In the genomic region with DNA sequence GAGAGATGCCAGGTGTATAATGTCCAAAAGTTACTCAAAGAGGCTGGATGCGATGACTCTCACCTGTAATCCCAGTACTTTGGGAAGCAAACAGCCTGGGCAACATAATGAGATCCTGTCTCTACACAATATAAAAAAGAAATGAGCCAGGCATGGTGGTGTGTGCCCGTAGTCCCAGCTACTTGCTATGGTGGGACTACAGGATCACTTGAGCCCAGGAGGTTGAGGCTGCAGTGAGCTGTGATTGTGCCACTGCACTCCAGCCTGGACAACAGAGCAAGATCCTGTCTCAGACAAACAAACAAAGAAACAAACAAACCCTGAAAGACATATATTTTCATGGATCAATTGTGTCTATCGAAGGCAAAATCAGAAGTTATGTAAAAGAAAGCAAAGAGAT, we compare ENCODE assay signal across 1 cellular context.
TF ChIP-seq lines count a peak whose summit lies in the region.

No MANE protein-coding gene starts in this region.

TF ChIP-seq in K562, 482 proteins besides CTCF, POLR2A, EP300 and RAD21:
- TF ChIP-seq ZNF121 (CRISPR knock-in tag; conservative IDR thresholded peaks at IDR 0.05) (peak; percentile 52), RBM25 (IDR thresholded peaks at IDR 0.05; ENCODE audit: low read depth, low read length, severe bottlenecking) (peak; percentile 5)
- TF ChIP-seq, protein P1, sequence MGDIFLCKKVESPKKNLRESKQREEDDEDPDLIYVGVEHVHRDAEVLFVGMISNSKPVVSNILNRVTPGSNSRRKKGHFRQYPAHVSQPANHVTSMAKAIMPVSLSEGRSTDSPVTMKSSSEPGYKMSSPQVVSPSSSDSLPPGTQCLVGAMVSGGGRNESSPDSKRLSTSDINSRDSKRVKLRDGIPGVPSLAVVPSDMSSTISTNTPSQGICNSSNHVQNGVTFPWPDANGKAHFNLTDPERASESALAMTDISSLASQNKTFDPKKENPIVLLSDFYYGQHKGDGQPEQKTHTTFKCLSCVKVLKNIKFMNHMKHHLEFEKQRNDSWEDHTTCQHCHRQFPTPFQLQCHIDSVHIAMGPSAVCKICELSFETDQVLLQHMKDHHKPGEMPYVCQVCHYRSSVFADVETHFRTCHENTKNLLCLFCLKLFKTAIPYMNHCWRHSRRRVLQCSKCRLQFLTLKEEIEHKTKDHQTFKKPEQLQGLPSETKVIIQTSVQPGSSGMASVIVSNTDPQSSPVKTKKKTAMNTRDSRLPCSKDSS (IDR thresholded peaks at IDR 0.05; ENCODE audit: low read depth, partially characterized antibody) = no peak
